In the genomic region with DNA sequence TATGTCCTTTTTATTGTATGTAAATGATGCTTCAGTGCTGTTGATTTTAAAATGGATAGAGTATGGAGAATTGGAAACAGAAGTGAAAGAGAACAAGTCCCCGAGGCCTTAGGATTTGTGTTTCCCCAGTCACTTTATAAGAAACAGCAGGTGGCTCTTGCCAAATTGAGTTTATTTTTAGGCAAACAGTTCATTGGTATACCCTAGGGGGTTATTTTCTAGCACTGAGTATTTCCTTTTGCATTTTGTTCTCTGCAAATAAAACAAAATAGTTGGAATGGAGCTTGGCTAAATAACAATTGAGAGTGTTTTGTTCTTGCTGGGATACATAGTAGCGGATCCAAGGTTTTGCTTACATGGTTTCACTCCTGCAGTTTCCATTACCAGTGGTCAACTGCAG, we compare ENCODE assay signal across 24 cellular contexts.
"Had no signal": no experiment of that assay in that cellular context is flagged by ENCODE, and none has a peak within 500 bp of the region (broad histone marks: within the 10 kb centered on the region; RNA-seq: fewer than 3 reads in every experiment).

No MANE protein-coding gene starts in this region.

- H3K4me3 Mint-ChIP-seq: activated B cell treated with CpG ODN at 0.5 μM for 24 hours; activated CD4-positive, alpha-beta T cell treated with anti-CD3 and anti-CD28 coated beads for 36 hours; activated naive CD8-positive, alpha-beta T cell treated with anti-CD3 and anti-CD28 coated beads for 36 hours; activated T-cell treated with anti-CD3 and anti-CD28 coated beads, Interleukin-2, amount 50 U/mL, for 4 hours; T-helper 1 cell treated with Interleukin-12 subunit alpha and Interleukin-12 subunit beta and Interleukin-4 antibody, amounts not matched to agents 30 μg/mL and 1 μg/mL, for 36 hours had no signal

- ATAC-seq: activated CD4-positive, alpha-beta T cell treated with anti-CD3 and anti-CD28 coated beads for 36 hours; activated T-cell treated with anti-CD3 and anti-CD28 coated beads, Interleukin-2, amount 50 U/mL, for 4 hours; foreskin keratinocyte; left colon; mucosa of descending colon had no signal

- H3K27ac ChIP-seq: foreskin keratinocyte, thoracic aorta, upper lobe of left lung had no signal

- H3K27ac Mint-ChIP-seq: activated B cell treated with CpG ODN at 0.5 μM for 24 hours; activated CD4-positive, alpha-beta T cell treated with anti-CD3 and anti-CD28 coated beads for 36 hours; activated naive CD8-positive, alpha-beta T cell treated with anti-CD3 and anti-CD28 coated beads for 36 hours; activated T-helper 2 cell treated with anti-CD3 and anti-CD28 coated beads, Interferon-gamma antibody, Interleukin-2, Interleukin-4, amounts not matched to agents 10 μg/mL and 5 μg/mL and 100 μg/mL, durations not matched to agents 14 hours and 24 hours and 36 hours; T-helper 1 cell treated with Interleukin-12 subunit alpha and Interleukin-12 subunit beta and Interleukin-4 antibody, amounts not matched to agents 30 μg/mL and 1 μg/mL, for 36 hours had no signal

- H3K4me1 ChIP-seq: foreskin keratinocyte, upper lobe of left lung had no signal

- H3K36me3 Mint-ChIP-seq: activated naive CD8-positive, alpha-beta T cell treated with anti-CD3 and anti-CD28 coated beads for 36 hours had no signal

- DNase-seq: activated B cell treated with CpG ODN at 0.5 μM for 24 hours; activated CD4-positive, alpha-beta T cell treated with anti-CD3 and anti-CD28 coated beads for 36 hours; activated CD4-positive, alpha-beta T cell treated with anti-CD3 and anti-CD28 coated beads, Interleukin-2, amount 50 U/mL, for 48 hours; activated CD8-positive, alpha-beta memory T cell treated with anti-CD3 and anti-CD28 coated beads, Interleukin-2, amount 50 U/mL, for 48 hours; activated naive CD4-positive, alpha-beta T cell treated with Interleukin-2 at 50 U/mL for 16 hours; activated naive CD8-positive, alpha-beta T cell treated with anti-CD3 and anti-CD28 coated beads for 36 hours; activated T-cell treated with anti-CD3 and anti-CD28 coated beads, Interleukin-2, amount 50 U/mL, for 4 hours; central memory CD4-positive, alpha-beta T cell; dermis blood vessel endothelial cell; effector memory CD4-positive, alpha-beta T cell; foreskin keratinocyte; glutamatergic neuron; hippocampal formation; left colon; mesenchymal stem cell; mucosa of descending colon; posterior cingulate gyrus; stimulated activated CD4-positive, alpha-beta T cell treated with anti-CD3 and anti-CD28 coated beads, Interleukin-4, amount 100 ng/mL, for 1 hour; stimulated activated naive CD4-positive, alpha-beta T cell treated with Interleukin-2 at 50 U/mL for 16 hours; T1000; upper lobe of left lung had no signal

- H3K4me3 ChIP-seq: mucosa of descending colon, thoracic aorta, upper lobe of left lung had no signal

- H3K9me3 ChIP-seq: thoracic aorta had no signal

- H3K36me3 ChIP-seq: thoracic aorta, upper lobe of left lung had no signal

- H3K27me3 Mint-ChIP-seq: activated B cell treated with CpG ODN at 0.5 μM for 24 hours had no signal

- H3K27me3 ChIP-seq: foreskin keratinocyte, upper lobe of left lung had no signal

- H3K4me1 Mint-ChIP-seq: activated B cell treated with CpG ODN at 0.5 μM for 24 hours; activated CD4-positive, alpha-beta T cell treated with anti-CD3 and anti-CD28 coated beads for 36 hours; activated naive CD8-positive, alpha-beta T cell treated with anti-CD3 and anti-CD28 coated beads for 36 hours had no signal
